Comparison of ENCODE assay signal across 29 cellular contexts in genomic region chr22:22833488-22833887, GRCh38. TPM values are rescaled to one million over a fixed set of nuclear protein-coding genes. Genes with fewer than 3 reads are reported as not detected.
"Had no signal": no experiment of that assay in that cellular context is flagged by ENCODE, and none has a peak within 500 bp of the region (broad histone marks: within the 10 kb centered on the region; RNA-seq: fewer than 3 reads in every experiment).

No MANE protein-coding gene starts in this region.

- FAIRE-seq: urothelium cell line had no signal

- H3K27me3 ChIP-seq: testis, thyroid gland, tibial nerve, upper lobe of left lung, uterus, vagina had no signal

- H3K36me3 Mint-ChIP-seq: stimulated activated effector memory CD8-positive, alpha-beta T cell treated with anti-CD3 and anti-CD28 coated beads, Interleukin-12 subunit alpha, Interleukin-12 subunit beta, amount 100 ng/mL, for 72 hours; stimulated activated memory B cell treated with anti-CD40 and anti-IgM and Interleukin-4, amounts not matched to agents 10 μg/mL and 1 μg/mL and 100 μg/mL, for 72 hours; stimulated activated naive B cell treated with anti-CD40 and anti-IgM and Interleukin-4, amounts not matched to agents 10 μg/mL and 1 μg/mL and 100 μg/mL, for 72 hours; type B pancreatic cell had no signal

- H3K9me3 Mint-ChIP-seq: stimulated activated memory B cell treated with anti-CD40 and anti-IgM and Interleukin-4, amounts not matched to agents 10 μg/mL and 1 μg/mL and 100 μg/mL, for 72 hours had no signal

- H3K27ac Mint-ChIP-seq: stimulated activated effector memory CD8-positive, alpha-beta T cell treated with anti-CD3 and anti-CD28 coated beads, Interleukin-12 subunit alpha, Interleukin-12 subunit beta, amount 100 ng/mL, for 72 hours; stimulated activated memory B cell treated with anti-CD40 and anti-IgM and Interleukin-4, amounts not matched to agents 10 μg/mL and 1 μg/mL and 100 μg/mL, for 72 hours; stimulated activated naive B cell treated with anti-CD40 and anti-IgM and Interleukin-4, amounts not matched to agents 10 μg/mL and 1 μg/mL and 100 μg/mL, for 72 hours; stimulated activated naive CD8-positive, alpha-beta T cell treated with anti-CD3 and anti-CD28 coated beads, Interleukin-15, amount 100 ng/mL, for 72 hours; stimulated activated naive CD8-positive, alpha-beta T cell treated with anti-CD3 and anti-CD28 coated beads, Interleukin-15, Interleukin-2, amounts not matched to agents 100 ng/mL and 50 ng/mL, for 24 hours; type B pancreatic cell had no signal

- H3K27ac ChIP-seq: stomach, suprapubic skin, testis, thoracic aorta, thyroid gland, tibial artery, tibial nerve, transverse colon, upper lobe of left lung, upper lobe of right lung, uterus, vagina had no signal

- DNase-seq: stimulated activated CD4-positive, alpha-beta T cell treated with anti-CD3 and anti-CD28 coated beads, Interleukin-2, amount 100 ng/mL, for 48 hours; stimulated activated CD4-positive, alpha-beta T cell treated with anti-CD3 and anti-CD28 coated beads, Interleukin-4, amount 100 ng/mL, for 1 hour; stimulated activated CD4-positive, alpha-beta T cell treated with anti-CD3 and anti-CD28 coated beads, Interleukin-4, amount 100 ng/mL, for 24 hours; stimulated activated CD4-positive, alpha-beta T cell treated with anti-CD3 and anti-CD28 coated beads, Interleukin-4, amount 100 ng/mL, for 4 hours; stimulated activated CD8-positive, alpha-beta memory T cell treated with anti-CD3 and anti-CD28 coated beads, Interleukin-4, amount 100 ng/mL, for 48 hours; stimulated activated naive B cell treated with anti-CD40 and anti-IgM and Interleukin-4, amounts not matched to agents 10 μg/mL and 1 μg/mL and 100 μg/mL, for 72 hours; stimulated activated naive CD4-positive, alpha-beta T cell treated with Interleukin-2 at 50 U/mL for 16 hours; stimulated activated naive CD8-positive, alpha-beta T cell treated with anti-CD3 and anti-CD28 coated beads, Interleukin-15, amount 100 ng/mL, for 72 hours; stimulated activated naive CD8-positive, alpha-beta T cell treated with anti-CD3 and anti-CD28 coated beads, Interleukin-15, Interleukin-2, amounts not matched to agents 100 U/mL and 50 U/mL, for 24 hours; stomach; substantia nigra; testis; thyroid gland; tibial artery; transverse colon; trophoblast cell; upper lobe of left lung; upper lobe of right lung; uterus had no signal

- H3K27me3 Mint-ChIP-seq: stimulated activated naive CD8-positive, alpha-beta T cell treated with anti-CD3 and anti-CD28 coated beads, Interleukin-15, amount 100 ng/mL, for 72 hours; stimulated activated naive CD8-positive, alpha-beta T cell treated with anti-CD3 and anti-CD28 coated beads, Interleukin-15, Interleukin-2, amounts not matched to agents 100 ng/mL and 50 ng/mL, for 24 hours had no signal

- H3K9me3 ChIP-seq: suprapubic skin, testis, thoracic aorta, thyroid gland, upper lobe of right lung, uterus had no signal

- H3K4me1 ChIP-seq: stomach, suprapubic skin, testis, thyroid gland, tibial artery, tibial nerve, transverse colon, upper lobe of left lung, upper lobe of right lung, uterus, vagina had no signal

- H3K4me3 ChIP-seq: stomach, suprapubic skin, testis, thoracic aorta, thyroid gland, tibial artery, tibial nerve, transverse colon, upper lobe of left lung, upper lobe of right lung, uterus, vagina had no signal

- ATAC-seq: stimulated activated effector memory CD8-positive, alpha-beta T cell treated with anti-CD3 and anti-CD28 coated beads, Interleukin-12 subunit alpha, Interleukin-12 subunit beta, amount 100 ng/mL, for 72 hours; stimulated activated memory B cell treated with anti-CD40 and anti-IgM and Interleukin-4, amounts not matched to agents 10 μg/mL and 1 μg/mL and 100 μg/mL, for 72 hours; stimulated activated naive B cell treated with anti-CD40 and anti-IgM and Interleukin-4, amounts not matched to agents 10 μg/mL and 1 μg/mL and 100 μg/mL, for 72 hours; stimulated activated naive CD8-positive, alpha-beta T cell treated with anti-CD3 and anti-CD28 coated beads, Interleukin-15, amount 100 ng/mL, for 72 hours; stimulated activated naive CD8-positive, alpha-beta T cell treated with anti-CD3 and anti-CD28 coated beads, Interleukin-15, Interleukin-2, amounts not matched to agents 100 U/mL and 50 U/mL, for 24 hours; upper lobe of right lung had no signal

- H3K36me3 ChIP-seq: stomach, suprapubic skin, thoracic aorta, thyroid gland, tibial artery, tibial nerve, transverse colon, upper lobe of left lung, upper lobe of right lung, uterus, vagina had no signal

- H3K4me3 Mint-ChIP-seq: stimulated activated effector memory CD8-positive, alpha-beta T cell treated with anti-CD3 and anti-CD28 coated beads, Interleukin-12 subunit alpha, Interleukin-12 subunit beta, amount 100 ng/mL, for 72 hours; stimulated activated memory B cell treated with anti-CD40 and anti-IgM and Interleukin-4, amounts not matched to agents 10 μg/mL and 1 μg/mL and 100 μg/mL, for 72 hours; stimulated activated naive B cell treated with anti-CD40 and anti-IgM and Interleukin-4, amounts not matched to agents 10 μg/mL and 1 μg/mL and 100 μg/mL, for 72 hours; stimulated activated naive CD8-positive, alpha-beta T cell treated with anti-CD3 and anti-CD28 coated beads, Interleukin-15, amount 100 ng/mL, for 72 hours; stimulated activated naive CD8-positive, alpha-beta T cell treated with anti-CD3 and anti-CD28 coated beads, Interleukin-15, Interleukin-2, amounts not matched to agents 100 ng/mL and 50 ng/mL, for 24 hours; type B pancreatic cell had no signal

RNA-seq across cellular contexts. Expression of gene IGLL5, which starts 54.1 kb away (rescaled TPM):
- total RNA-seq: suprapubic skin, temporal lobe had no signal
